ENCODE assay signal across 1 cellular context in genomic region chrX:15789979-15790765, GRCh38.
TF ChIP-seq lines count a peak whose summit lies in the region.

A gene with protein sequence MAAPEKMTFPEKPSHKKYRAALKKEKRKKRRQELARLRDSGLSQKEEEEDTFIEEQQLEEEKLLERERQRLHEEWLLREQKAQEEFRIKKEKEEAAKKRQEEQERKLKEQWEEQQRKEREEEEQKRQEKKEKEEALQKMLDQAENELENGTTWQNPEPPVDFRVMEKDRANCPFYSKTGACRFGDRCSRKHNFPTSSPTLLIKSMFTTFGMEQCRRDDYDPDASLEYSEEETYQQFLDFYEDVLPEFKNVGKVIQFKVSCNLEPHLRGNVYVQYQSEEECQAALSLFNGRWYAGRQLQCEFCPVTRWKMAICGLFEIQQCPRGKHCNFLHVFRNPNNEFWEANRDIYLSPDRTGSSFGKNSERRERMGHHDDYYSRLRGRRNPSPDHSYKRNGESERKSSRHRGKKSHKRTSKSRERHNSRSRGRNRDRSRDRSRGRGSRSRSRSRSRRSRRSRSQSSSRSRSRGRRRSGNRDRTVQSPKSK (plus strand): TSS chrX:15790484. CDS start chrX:15790496, 12 bp downstream.

TF ChIP-seq in K562, 482 proteins besides CTCF, POLR2A, EP300 and RAD21 (continued from another document):
- TF ChIP-seq ZBTB49 (CRISPR knock-in tag; IDR thresholded peaks at IDR 0.05; ENCODE audit: borderline replicate concordance) = no peak
- TF ChIP-seq, protein P1, sequence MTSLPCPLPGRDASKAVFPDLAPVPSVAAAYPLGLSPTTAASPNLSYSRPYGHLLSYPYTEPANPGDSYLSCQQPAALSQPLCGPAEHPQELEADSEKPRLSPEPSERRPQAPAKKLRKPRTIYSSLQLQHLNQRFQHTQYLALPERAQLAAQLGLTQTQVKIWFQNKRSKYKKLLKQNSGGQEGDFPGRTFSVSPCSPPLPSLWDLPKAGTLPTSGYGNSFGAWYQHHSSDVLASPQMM (CRISPR knock-in tag; IDR thresholded peaks at IDR 0.05) = no peak
- no peak for TF ChIP-seq ADNP (tag; IDR thresholded peaks at IDR 0.05)
- TF ChIP-seq SIRT6 (IDR thresholded peaks at IDR 0.05; ENCODE audit: low read depth, low read length) = no peak
- peak; percentile 84 for TF ChIP-seq ZNF407 (IDR thresholded peaks at IDR 0.05; ENCODE audit: low read depth)
- TF ChIP-seq SREBF1 (IDR thresholded peaks at IDR 0.05; ENCODE audit: borderline replicate concordance, low read depth, low read length) = no peak
- peak in 1 of 2 experiments; percentile 34 for TF ChIP-seq E2F6 (IDR thresholded peaks at IDR 0.05; ENCODE audit: borderline replicate concordance in 1 of 2, extremely low read depth in 1 of 2, insufficient read depth in 1 of 2, insufficient read length in 1 of 2, low read depth in 1 of 2, low read length in 1 of 2, poor library complexity in 1 of 2, severe bottlenecking in 1 of 2)
- TF ChIP-seq EHMT2 (IDR thresholded peaks at IDR 0.05) = no peak
- TF ChIP-seq NR1H2 (CRISPR knock-in tag; IDR thresholded peaks at IDR 0.05) = no peak
- TF ChIP-seq LCOR (CRISPR knock-in tag; IDR thresholded peaks at IDR 0.05) = peak; percentile 68; the same call in 1 of the 2 replicates
- peak; percentile 64 for TF ChIP-seq TAF1 (IDR thresholded peaks at IDR 0.05; ENCODE audit: control insufficient read depth, extremely low read depth, insufficient read depth, low read length, severe bottlenecking)
- TF ChIP-seq TEAD1 (CRISPR knock-in tag; IDR thresholded peaks at IDR 0.05) = no peak
TF ChIP-seq in K562: peak in this region for 61.
